12 cellular contexts compared by ENCODE assay signal in the genomic region with DNA sequence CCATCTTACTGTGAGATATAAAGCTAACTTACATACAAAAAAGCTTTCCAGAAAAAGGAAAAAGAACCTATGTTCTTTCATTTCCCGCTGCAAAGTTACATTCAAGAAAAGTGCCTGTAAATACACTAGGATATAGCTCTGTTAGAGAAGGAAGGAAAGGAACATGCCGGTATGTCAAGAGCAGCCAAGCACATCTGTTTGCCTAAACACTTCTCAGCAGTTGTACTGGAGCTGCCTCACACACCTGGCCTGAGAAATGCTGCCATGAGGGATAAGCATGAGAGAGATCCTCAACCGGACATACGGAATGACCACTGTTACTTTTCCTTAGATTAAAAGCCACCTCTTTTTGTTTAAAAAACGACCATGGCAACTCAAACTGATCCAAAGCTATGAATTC.
DNase-seq lines count a peak whose midpoint lies in the region; ATAC-seq, FAIRE-seq and TF ChIP-seq lines count a peak whose summit lies in the region.
"Had no signal": no experiment of that assay in that cellular context is flagged by ENCODE, and none has a peak within 500 bp of the region (broad histone marks: within the 10 kb centered on the region; RNA-seq: fewer than 3 reads in every experiment).

No MANE protein-coding gene starts in this region.

- POLR2A ChIA-PET in activated B cell treated with CpG ODN at 0.5 μM for 24 hours (lab: Charles Lee), result interaction anchor here (0.6 to 1.2 kb wide), 8 partner anchors 9 to 251 kb away, joined by 3 to 14 read pairs (median 3); partner anchors contain the start of gene ENO1

- peak; percentile 30 for FAIRE-seq in urothelium cell line (lab: Jason Lieb, UNC)
- FAIRE-seq: frontal cortex, H1 had no signal

- H3K27me3 Mint-ChIP-seq in activated B cell treated with CpG ODN at 0.5 μM for 24 hours (no peaks in the 10 kb centered on the region), mesothelial cell of epicardium (ENCODE audit: low read depth) (no peaks in the 10 kb centered on the region)

- TF ChIP-seq CTCF in activated B cell treated with CpG ODN at 0.5 μM for 24 hours (IDR thresholded peaks at IDR 0.05) (no peak), mesothelial cell of epicardium (IDR thresholded peaks at IDR 0.05; ENCODE audit: unreplicated experiment) (no peak)

- DNase-seq in NCI-H2029 treated with DMSO at 0.1 percent for 48 hours (lab: John Stamatoyannopoulos, UW), result peak; percentile 53
- DNase-seq in NCI-H2029 (lab: John Stamatoyannopoulos, UW), result no peak
- no peak for DNase-seq in activated B cell treated with CpG ODN at 0.5 μM for 24 hours
- DNase-seq in mesothelial cell of epicardium (ENCODE audit: low spot score in 2 of 2, unreplicated experiment in 2 of 2), result no peak
- DNase-seq in urothelium cell line (ENCODE audit: low spot score), result no peak
- DNase-seq in DMS79 treated with DMSO at 0.1 percent for 48 hours (lab: John Stamatoyannopoulos, UW), result no peak
- DNase-seq in H4 (ENCODE audit: low spot score), result no peak
- DNase-seq: nucleus accumbens; stimulated activated CD4-positive, alpha-beta T cell treated with anti-CD3 and anti-CD28 coated beads, Interleukin-15, amount 100 ng/mL, for 24 hours had no signal

- intact Hi-C loops in activated B cell treated with CpG ODN at 0.5 μM for 24 hours (cut with micrococcal nuclease), result loop anchor here (2.0 to 5.0 kb wide), 2 partner anchors 15 to 65 kb away; no protein-coding TSS in a partner anchor

- H3K4me1 Mint-ChIP-seq in activated B cell treated with CpG ODN at 0.5 μM for 24 hours, result peaks cover 96% of the 10 kb centered on the region
- H3K4me1 Mint-ChIP-seq in mesothelial cell of epicardium, result peaks cover 71% of the 10 kb centered on the region

- ATAC-seq in activated B cell treated with CpG ODN at 0.5 μM for 24 hours (ENCODE audit: low read depth) (no peak), GM21528 (IDR thresholded peaks at IDR 0.05; ENCODE audit: low FRiP score, unreplicated experiment) (no peak)

- H3K9me3 Mint-ChIP-seq in activated B cell treated with CpG ODN at 0.5 μM for 24 hours (no peaks in the 10 kb centered on the region), mesothelial cell of epicardium (no peaks in the 10 kb centered on the region)

- H3K36me3 Mint-ChIP-seq in activated B cell treated with CpG ODN at 0.5 μM for 24 hours (ENCODE audit: low read depth) (no peaks in the 10 kb centered on the region), mesothelial cell of epicardium (peaks cover 2% of the 10 kb centered on the region)

- H3K4me3 Mint-ChIP-seq in activated B cell treated with CpG ODN at 0.5 μM for 24 hours (peak overlapping the region; percentile 9), mesothelial cell of epicardium (no peak overlapping the region)

- H3K27ac Mint-ChIP-seq in activated B cell treated with CpG ODN at 0.5 μM for 24 hours (peak overlapping the region; percentile 92), mesothelial cell of epicardium (peak overlapping the region; percentile 81)

- CTCF ChIA-PET in activated B cell treated with CpG ODN at 0.5 μM for 24 hours (lab: Charles Lee), result interaction anchor here (0.6 to 1.3 kb wide), 8 partner anchors 16 to 629 kb away, joined by 3 to 6 read pairs (median 3); no protein-coding TSS in a partner anchor
